Comparison of ENCODE assay signal across 2 cellular contexts in genomic region chr19:52028780-52029123, GRCh38.
TF ChIP-seq lines count a peak whose summit lies in the region.

No MANE protein-coding gene starts in this region.

TF ChIP-seq in GM12878, 131 proteins besides CTCF, POLR2A, EP300 and RAD21:
- TF ChIP-seq TARDBP (IDR thresholded peaks at IDR 0.05; ENCODE audit: borderline replicate concordance) (no peak), MLLT1 (IDR thresholded peaks at IDR 0.05) (no peak), SKIL (IDR thresholded peaks at IDR 0.05; ENCODE audit: low read depth, poor library complexity, severe bottlenecking) (no peak), IKZF1 (conservative IDR thresholded peaks at IDR 0.05) (no peak)

TF ChIP-seq in HepG2, 621 proteins besides CTCF, POLR2A, EP300 and RAD21:
- TF ChIP-seq SMYD3 (CRISPR knock-in tag; IDR thresholded peaks at IDR 0.05) = no peak
- TF ChIP-seq RORA (CRISPR knock-in tag; IDR thresholded peaks at IDR 0.05) = 0 out of 2 replicates have a peak, but pooled peaks have one; percentile 50
- no peak for TF ChIP-seq ZNF816 (CRISPR knock-in tag; IDR thresholded peaks at IDR 0.05; ENCODE audit: borderline replicate concordance)
